ENCODE assay signal across 9 cellular contexts in the genomic region with DNA sequence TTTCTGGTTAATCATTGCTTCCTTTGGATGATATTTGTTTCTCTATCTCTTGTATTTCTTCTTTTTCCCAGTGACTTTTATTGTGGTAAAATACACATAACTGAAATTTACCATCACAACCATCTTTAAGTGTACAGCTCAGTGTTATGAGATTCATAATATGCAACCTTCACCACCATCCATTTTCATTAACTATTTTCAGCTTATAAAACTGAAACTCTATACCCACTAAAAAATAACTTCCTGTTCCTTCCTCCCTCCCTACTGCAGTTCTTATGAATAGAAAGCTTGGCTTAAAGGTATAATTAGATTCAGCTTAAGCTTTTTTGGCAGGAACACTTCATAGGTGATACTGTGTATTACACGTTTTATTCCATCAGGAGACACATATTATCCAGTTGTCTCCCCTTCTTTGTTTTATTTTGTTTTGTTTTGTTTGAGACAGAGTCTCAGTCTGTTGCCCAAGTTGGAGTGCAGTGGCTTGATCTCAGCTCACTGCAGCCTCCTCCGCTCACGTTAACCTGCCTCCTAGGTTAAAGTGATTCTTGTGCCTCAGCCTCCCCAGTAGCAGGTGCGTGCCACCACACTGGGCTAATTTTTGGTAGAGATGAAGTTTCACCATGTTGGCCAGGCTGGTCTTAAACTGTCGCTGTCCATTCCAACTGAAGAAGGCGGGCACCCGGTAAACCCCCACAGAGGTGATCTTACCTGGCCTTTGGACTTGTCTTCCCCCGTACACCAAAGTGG. TPM values are rescaled to one million over a fixed set of nuclear protein-coding genes. Genes with fewer than 3 reads are reported as not detected.
DNase-seq lines count a peak whose midpoint lies in the region; ATAC-seq lines count a peak whose summit lies in the region.
"Had no signal": no experiment of that assay in that cellular context is flagged by ENCODE, and none has a peak within 500 bp of the region (broad histone marks: within the 10 kb centered on the region; RNA-seq: fewer than 3 reads in every experiment).

No MANE protein-coding gene starts in this region.

- no CpG with 5 or more reads among the region's 8 CpGs for WGBS in mesendoderm (ENCODE audit: extremely low coverage, insufficient coverage, low lambda C conversion rate)

- intact Hi-C loops in activated T-helper 2 cell treated with anti-CD3 and anti-CD28 coated beads, Interferon-gamma antibody, Interleukin-2, Interleukin-4, amounts not matched to agents 10 μg/mL and 5 μg/mL and 100 μg/mL, durations not matched to agents 14 hours and 24 hours and 36 hours (cut with micrococcal nuclease), result loop anchor here (5.0 kb wide), 2 partner anchors 44 to 99 kb away; a partner anchor contains a TSS

- no peaks in the 10 kb centered on the region for H3K79me1 ChIP-seq in mesendoderm (ENCODE audit: low read length)

- H3K18ac ChIP-seq in mesendoderm (ENCODE audit: low read length), result no peak overlapping the region

- ATAC-seq in GM21390 (IDR thresholded peaks at IDR 0.05; ENCODE audit: unreplicated experiment) (peak; percentile 95), HG03469 (IDR thresholded peaks at IDR 0.05; ENCODE audit: unreplicated experiment) (peak; percentile 85)

- H2BK15ac ChIP-seq in mesendoderm (replicated peaks; ENCODE audit: low read depth), result no peak overlapping the region

- no peaks in the 10 kb centered on the region for H3K9me3 Mint-ChIP-seq in activated T-helper 2 cell treated with anti-CD3 and anti-CD28 coated beads, Interferon-gamma antibody, Interleukin-2, Interleukin-4, amounts not matched to agents 10 μg/mL and 5 μg/mL and 100 μg/mL, durations not matched to agents 14 hours and 24 hours and 36 hours
- H3K9me3 Mint-ChIP-seq: T-helper 1 cell treated with Interleukin-12 subunit alpha and Interleukin-12 subunit beta and Interleukin-4 antibody, amounts not matched to agents 30 μg/mL and 1 μg/mL, for 36 hours had no signal

- peak overlapping the region; percentile 13 for H3K27ac Mint-ChIP-seq in activated T-helper 2 cell treated with anti-CD3 and anti-CD28 coated beads, Interferon-gamma antibody, Interleukin-2, Interleukin-4, amounts not matched to agents 10 μg/mL and 5 μg/mL and 100 μg/mL, durations not matched to agents 14 hours and 24 hours and 36 hours
- H3K27ac Mint-ChIP-seq: T-helper 1 cell treated with Interleukin-12 subunit alpha and Interleukin-12 subunit beta and Interleukin-4 antibody, amounts not matched to agents 30 μg/mL and 1 μg/mL, for 36 hours had no signal

- no peaks in the 10 kb centered on the region for H3K36me3 ChIP-seq in mesendoderm (ENCODE audit: control insufficient read depth, insufficient read depth, low read length)

- H3K4me3 ChIP-seq in mesendoderm (ENCODE audit: low read length), result no peak overlapping the region

- no peak overlapping the region for H3K4ac ChIP-seq in mesendoderm (ENCODE audit: low read depth, low read length)

- no peak overlapping the region for H3K4me3 Mint-ChIP-seq in activated T-helper 2 cell treated with anti-CD3 and anti-CD28 coated beads, Interferon-gamma antibody, Interleukin-2, Interleukin-4, amounts not matched to agents 10 μg/mL and 5 μg/mL and 100 μg/mL, durations not matched to agents 14 hours and 24 hours and 36 hours (ENCODE audit: low read depth)
- H3K4me3 Mint-ChIP-seq: T-helper 1 cell treated with Interleukin-12 subunit alpha and Interleukin-12 subunit beta and Interleukin-4 antibody, amounts not matched to agents 30 μg/mL and 1 μg/mL, for 36 hours had no signal

- H2AK5ac ChIP-seq in mesendoderm (ENCODE audit: low read length), result no peak overlapping the region

- peaks cover 30% of the 10 kb centered on the region for H3K4me1 Mint-ChIP-seq in activated T-helper 2 cell treated with anti-CD3 and anti-CD28 coated beads, Interferon-gamma antibody, Interleukin-2, Interleukin-4, amounts not matched to agents 10 μg/mL and 5 μg/mL and 100 μg/mL, durations not matched to agents 14 hours and 24 hours and 36 hours (ENCODE audit: low read depth)

- no peaks in the 10 kb centered on the region for H3K27me3 ChIP-seq in mesendoderm (ENCODE audit: insufficient read depth, low read length, poor library complexity)

- no peak overlapping the region for H3K4me2 ChIP-seq in mesendoderm (ENCODE audit: low read length)

- no peak overlapping the region for H3K27ac ChIP-seq in mesendoderm (ENCODE audit: low read depth, low read length)

- H3K27me3 Mint-ChIP-seq in activated T-helper 2 cell treated with anti-CD3 and anti-CD28 coated beads, Interferon-gamma antibody, Interleukin-2, Interleukin-4, amounts not matched to agents 10 μg/mL and 5 μg/mL and 100 μg/mL, durations not matched to agents 14 hours and 24 hours and 36 hours (ENCODE audit: low read depth), result no peaks in the 10 kb centered on the region

- H2BK5ac ChIP-seq in mesendoderm (ENCODE audit: low read length), result no peak overlapping the region

- no peak overlapping the region for H4K5ac ChIP-seq in mesendoderm (ENCODE audit: low read length)

- no peak overlapping the region for H2BK120ac ChIP-seq in mesendoderm (ENCODE audit: low read depth, low read length)

- no peak overlapping the region for H4K8ac ChIP-seq in mesendoderm (ENCODE audit: low read depth, low read length)

- no peak overlapping the region for H3K9ac ChIP-seq in mesendoderm (ENCODE audit: low read length)

- H3K79me2 ChIP-seq in mesendoderm (ENCODE audit: control insufficient read depth, insufficient read depth, low read length), result no peaks in the 10 kb centered on the region

- H3K4me1 ChIP-seq in mesendoderm (ENCODE audit: control insufficient read depth, low read depth, low read length), result no peaks in the 10 kb centered on the region

- H3K23ac ChIP-seq in mesendoderm (ENCODE audit: low read length), result no peak overlapping the region

- H3K56ac ChIP-seq in mesendoderm (ENCODE audit: low read length), result no peak overlapping the region

- peak; percentile 21 for DNase-seq in DMS53 (lab: John Stamatoyannopoulos, UW)
- no peak for DNase-seq in DMS53 treated with DMSO at 0.1 percent for 48 hours (lab: John Stamatoyannopoulos, UW; ENCODE audit: unreplicated experiment)
- no peak for DNase-seq in activated T-helper 2 cell treated with anti-CD3 and anti-CD28 coated beads, Interferon-gamma antibody, Interleukin-2, Interleukin-4, amounts not matched to agents 10 μg/mL and 5 μg/mL and 100 μg/mL, durations not matched to agents 14 hours and 24 hours and 36 hours (ENCODE audit: low spot score)
- DNase-seq in mesendoderm, result no peak
- DNase-seq in retina, result no peak
- no peak for DNase-seq in stimulated activated CD4-positive, alpha-beta T cell treated with anti-CD3 and anti-CD28 coated beads, Interleukin-4, amount 100 ng/mL, for 4 hours

- H3K36me3 Mint-ChIP-seq in activated T-helper 2 cell treated with anti-CD3 and anti-CD28 coated beads, Interferon-gamma antibody, Interleukin-2, Interleukin-4, amounts not matched to agents 10 μg/mL and 5 μg/mL and 100 μg/mL, durations not matched to agents 14 hours and 24 hours and 36 hours (ENCODE audit: low read depth), result peaks cover 18% of the 10 kb centered on the region

RNA-seq across cellular contexts. Expression of a gene that starts 45.1 kb away (rescaled TPM):
- total RNA-seq in activated T-helper 2 cell treated with anti-CD3 and anti-CD28 coated beads, Interferon-gamma antibody, Interleukin-2, Interleukin-4, amounts not matched to agents 10 μg/mL and 5 μg/mL and 100 μg/mL, durations not matched to agents 14 hours and 24 hours and 36 hours, result 25.2 and 29.6 TPM in 2 replicates
- 69.1 TPM for polyA plus RNA-seq in mesendoderm (2013, experiment 1 of 2)
- polyA plus RNA-seq in mesendoderm (2013, experiment 2 of 2), result 66.7 TPM

RNA-seq across cellular contexts. Expression of a gene that starts 53.0 kb away (rescaled TPM):
- 1.0 and 1.4 TPM in 2 replicates for total RNA-seq in activated T-helper 2 cell treated with anti-CD3 and anti-CD28 coated beads, Interferon-gamma antibody, Interleukin-2, Interleukin-4, amounts not matched to agents 10 μg/mL and 5 μg/mL and 100 μg/mL, durations not matched to agents 14 hours and 24 hours and 36 hours
- polyA plus RNA-seq in mesendoderm (2013, experiment 1 of 2), result 1.6 TPM
- polyA plus RNA-seq in mesendoderm (2013, experiment 2 of 2), result 1.8 TPM
